Comparison of ENCODE assay signal across 10 cellular contexts in genomic region chr9:14372437-14373318, GRCh38. TPM values are rescaled to one million over a fixed set of nuclear protein-coding genes. Genes with fewer than 3 reads are reported as not detected.
DNase-seq lines count a peak whose midpoint lies in the region; ATAC-seq and TF ChIP-seq lines count a peak whose summit lies in the region.
"Had no signal": no experiment of that assay in that cellular context is flagged by ENCODE, and none has a peak within 500 bp of the region (broad histone marks: within the 10 kb centered on the region; RNA-seq: fewer than 3 reads in every experiment).

No MANE protein-coding gene starts in this region.

- CTCF ChIA-PET in RWPE1 (lab: Yijun Ruan, JAX), result interaction anchor here (0.6 to 1.5 kb wide), 2 partner anchors 19 to 713 kb away, joined by 3 to 5 read pairs; no protein-coding TSS in a partner anchor

- no peaks in the 10 kb centered on the region for H3K4me1 ChIP-seq in parathyroid adenoma

- DNase-seq in ELR (ENCODE audit: low read depth) (peak; percentile 88), RWPE1 (ENCODE audit: low spot score) (peak; percentile 87), foreskin melanocyte (peak; percentile 69), NCI-H510A treated with DMSO at 0.1 percent for 48 hours (lab: John Stamatoyannopoulos, UW) (no peak), NCI-H510A (lab: John Stamatoyannopoulos, UW) (no peak), cerebellum (ENCODE audit: low spot score) (no peak)
- DNase-seq: naive B cell, NCI-H1436 had no signal

- H2AFZ ChIP-seq in parathyroid adenoma, result no peak overlapping the region

- no peak for ATAC-seq in GM21381 (IDR thresholded peaks at IDR 0.05; ENCODE audit: unreplicated experiment)

- TF ChIP-seq CTCF in RWPE1 (conservative IDR thresholded peaks at IDR 0.05; ENCODE audit: low read depth), result no peak
- no peak for TF ChIP-seq CTCF in parathyroid adenoma (IDR thresholded peaks at IDR 0.05)

- POLR2A ChIA-PET in RWPE1 (lab: Yijun Ruan, JAX; ENCODE audit: low non-redundant PET), result no interaction called here

- H3K4me2 ChIP-seq in parathyroid adenoma (ENCODE audit: low read length), result no peak overlapping the region

- H3K27ac ChIP-seq in RWPE1 (no peak overlapping the region), parathyroid adenoma (peak overlapping the region; percentile 39)

- no peak overlapping the region for H3K4me3 ChIP-seq in parathyroid adenoma (ENCODE audit: low read depth, low read length)

- H3K79me2 ChIP-seq in parathyroid adenoma, result no peaks in the 10 kb centered on the region

- no peaks in the 10 kb centered on the region for H3K36me3 ChIP-seq in parathyroid adenoma (ENCODE audit: control insufficient read depth, insufficient read depth, low read length)

- H3K27me3 ChIP-seq in parathyroid adenoma (ENCODE audit: control insufficient read depth, insufficient read depth, low read length), result no peaks in the 10 kb centered on the region

- H3K9me3 ChIP-seq in parathyroid adenoma (ENCODE audit: control insufficient read depth, low read length), result no peaks in the 10 kb centered on the region

- H3K9ac ChIP-seq in parathyroid adenoma, result no peak overlapping the region

RNA-seq across cellular contexts. Expression of gene NFIB, which starts 58.7 kb away (rescaled TPM):
- 236 TPM for total RNA-seq in cerebellum

Comparison
In these comparisons a context has a peak if more than half of its experiments do, and no peak if none do; other contexts are left out.
1. DNase-seq: peak in ELR (single experiment), RWPE1 (single experiment) and foreskin melanocyte (single experiment); none in NCI-H510A treated with DMSO at 0.1 percent for 48 hours (single experiment), NCI-H510A (single experiment) and cerebellum (single experiment).